14 cellular contexts compared by ENCODE assay signal in genomic region chr11:102438311-102439062, GRCh38. TPM values are rescaled to one million over a fixed set of nuclear protein-coding genes. Genes with fewer than 3 reads are reported as not detected.
A peak's percentile ranks its signal among the peaks of the same experiment; 100 is the strongest.
DNase-seq lines count a peak whose midpoint lies in the region; ATAC-seq, FAIRE-seq and TF ChIP-seq lines count a peak whose summit lies in the region.
"Had no signal": no experiment of that assay in that cellular context is flagged by ENCODE, and none has a peak within 500 bp of the region (broad histone marks: within the 10 kb centered on the region; RNA-seq: fewer than 3 reads in every experiment).

No MANE protein-coding gene starts in this region.

- H3K36me3 ChIP-seq in GM23248 (ENCODE audit: low read depth): no peaks in the 10 kb centered on the region
- peaks cover 11% of the 10 kb centered on the region; the same call in 2 of the 3 replicates for H3K36me3 ChIP-seq in K562 (ENCODE audit: control insufficient read depth, insufficient read depth, low read length)

- H3K27me3 Mint-ChIP-seq in WTC11 (ENCODE audit: low read depth): no peaks in the 10 kb centered on the region; the same call in 1 of the 2 replicates
- H3K27me3 Mint-ChIP-seq: effector memory CD8-positive, alpha-beta T cell; stimulated activated naive B cell treated with anti-CD40 and anti-IgM and Interleukin-4, amounts not matched to agents 10 μg/mL and 1 μg/mL and 100 μg/mL, for 72 hours had no signal

- peak; percentile 39 for DNase-seq in GM23248
- DNase-seq in WTC11 (ENCODE audit: low spot score): peak; percentile 24
- DNase-seq in K562 (ENCODE audit: extremely low read depth in 1 of 4, low spot score in 3 of 4): peak in 1 of 4 experiments; percentile 21
- peak; percentile 34 for DNase-seq in stimulated activated CD4-positive, alpha-beta T cell treated with anti-CD3 and anti-CD28 coated beads, Interleukin-4, amount 100 ng/mL, for 1 hour
- DNase-seq in coronary artery (ENCODE audit: low spot score): no peak
- no peak for DNase-seq in GM19239 (ENCODE audit: insufficient read length, low spot score)
- DNase-seq: effector memory CD8-positive, alpha-beta T cell; foreskin melanocyte; GDM1; NCI-H1048; NCI-H510A treated with DMSO at 0.1 percent for 48 hours; stimulated activated naive B cell treated with anti-CD40 and anti-IgM and Interleukin-4, amounts not matched to agents 10 μg/mL and 1 μg/mL and 100 μg/mL, for 72 hours had no signal

- H3K4me3 ChIP-seq in GM23248: no peak overlapping the region
- no peak overlapping the region for H3K4me3 ChIP-seq in K562
- H3K4me3 ChIP-seq in coronary artery: no peak overlapping the region

- CTCF ChIA-PET in WTC11 (lab: Charles Lee): interaction anchor here (1.4 kb wide), 2 partner anchors 13 to 48 kb away, joined by 5 read pairs; no protein-coding TSS in a partner anchor
- CTCF ChIA-PET in K562 (lab: Yijun Ruan, JAX; ENCODE audit: low intra/inter-chr PET ratio): no interaction called here

- POLR2A ChIA-PET in WTC11 (lab: Charles Lee) (no interaction called here), K562 (lab: Yijun Ruan, JAX) (interaction anchor here (1.2 to 1.6 kb wide), 2 partner anchors 13 to 20 kb away, joined by 3 to 5 read pairs; no protein-coding TSS in a partner anchor)

- H4K20me1 ChIP-seq in GM23248 (ENCODE audit: insufficient read depth) (peaks cover under 1% of the 10 kb centered on the region; the same call in 1 of the 2 replicates), K562 (replicated peaks; ENCODE audit: control insufficient read depth, insufficient read depth, low read length) (no peaks in the 10 kb centered on the region)

- no peaks in the 10 kb centered on the region for H3K9me2 ChIP-seq in GM23248 (ENCODE audit: insufficient read depth)

- H3K9me1 ChIP-seq in K562 (ENCODE audit: control insufficient read depth, insufficient read depth, low read length): no peaks in the 10 kb centered on the region

- in situ Hi-C loops in GM23248 (cut with MboI) (no loop called here), K562 (cut with MboI) (no loop called here)

- TF ChIP-seq CTCF in WTC11 (IDR thresholded peaks at IDR 0.05): no peak
- no peak for TF ChIP-seq CTCF in K562 (IDR thresholded peaks at IDR 0.05 in 2 of 3, conservative IDR thresholded peaks at IDR 0.05 in 1 of 3; ENCODE audit: insufficient read depth in 2 of 3, low read depth in 1 of 3, low read length in 3 of 3)
- TF ChIP-seq CTCF in coronary artery (IDR thresholded peaks at IDR 0.05): no peak

- no peak overlapping the region for H3K4me3 Mint-ChIP-seq in WTC11
- H3K4me3 Mint-ChIP-seq: stimulated activated naive B cell treated with anti-CD40 and anti-IgM and Interleukin-4, amounts not matched to agents 10 μg/mL and 1 μg/mL and 100 μg/mL, for 72 hours had no signal

- peaks cover 53% of the 10 kb centered on the region for H3K36me3 Mint-ChIP-seq in WTC11

- WGBS in GM23248 (ENCODE audit: low coverage in 1 of 2, low lambda C conversion rate in 2 of 2, missing lambda C conversion rate in 2 of 2), 2 experiments: 81 to 82% methylated on average over 18 of the region's 18 CpGs
- WGBS in K562 (ENCODE audit: insufficient coverage, low coverage, missing lambda C conversion rate): 71% methylated on average over 18 of the region's 18 CpGs

- FAIRE-seq in K562 (lab: Jason Lieb, UNC): no peak
- no peak for FAIRE-seq in GM19239 (lab: Jason Lieb, UNC)
- FAIRE-seq: HTR-8/SVneo had no signal

- H2AFZ ChIP-seq in GM23248 (no peak overlapping the region), K562 (ENCODE audit: low read depth, low read length) (no peak overlapping the region)

- H3K79me2 ChIP-seq in GM23248 (ENCODE audit: insufficient read depth) (peaks cover 83% of the 10 kb centered on the region), K562 (ENCODE audit: control insufficient read depth, insufficient read depth, low read length) (peaks cover 16% of the 10 kb centered on the region)

- ATAC-seq in WTC11 (no peak), K562 (no peak), HG03442 (IDR thresholded peaks at IDR 0.05; ENCODE audit: unreplicated experiment) (no peak)
- ATAC-seq: effector memory CD8-positive, alpha-beta T cell; stimulated activated naive B cell treated with anti-CD40 and anti-IgM and Interleukin-4, amounts not matched to agents 10 μg/mL and 1 μg/mL and 100 μg/mL, for 72 hours had no signal

- no TSS peak for BruUV-seq in K562 (replicated peaks; lab: Mats Ljungman, UMichigan)

- TF ChIP-seq POLR2A in K562 (conservative IDR thresholded peaks at IDR 0.05): no peak

- peaks cover 20% of the 10 kb centered on the region for H3F3A ChIP-seq in GM23248 (ENCODE audit: insufficient read depth)

- TF ChIP-seq RAD21 in K562 (CRISPR knock-in tag; conservative IDR thresholded peaks at IDR 0.05 in 1 of 2, IDR thresholded peaks at IDR 0.05 in 1 of 2): no peak

- H3K4me2 ChIP-seq in GM23248 (ENCODE audit: unreplicated experiment): no peak overlapping the region
- H3K4me2 ChIP-seq in K562 (ENCODE audit: insufficient read depth, low read length): no peak overlapping the region

- H3K4me1 Mint-ChIP-seq in WTC11: peaks cover 41% of the 10 kb centered on the region

- intact Hi-C loops in K562 (cut with micrococcal nuclease): no loop called here

- H3K27ac Mint-ChIP-seq in WTC11: peak overlapping the region; percentile 41; the same call in 1 of the 2 replicates
- H3K27ac Mint-ChIP-seq: stimulated activated naive B cell treated with anti-CD40 and anti-IgM and Interleukin-4, amounts not matched to agents 10 μg/mL and 1 μg/mL and 100 μg/mL, for 72 hours had no signal

- H3K27me3 ChIP-seq in GM23248 (replicated peaks; ENCODE audit: insufficient read depth) (no peaks in the 10 kb centered on the region), K562 (ENCODE audit: control insufficient read depth in 2 of 2, insufficient read depth in 2 of 2, low read length in 2 of 2) (no peaks in the 10 kb centered on the region)

- H3K4me1 ChIP-seq in GM23248 (ENCODE audit: insufficient read depth) (peaks cover 25% of the 10 kb centered on the region), K562 (replicated peaks in 1 of 2; ENCODE audit: control insufficient read depth in 2 of 2, insufficient read depth in 2 of 2, low read length in 2 of 2) (peaks cover 0 to 5% of the 10 kb centered on the region in 2 experiments; a peak in 3 of 5 replicates)

- no peak overlapping the region for H3K9ac ChIP-seq in GM23248
- H3K9ac ChIP-seq in K562 (ENCODE audit: insufficient read depth in 1 of 2, low read depth in 2 of 2, low read length in 2 of 2): no peak overlapping the region; a peak in 1 of 4 replicates

- H3K9me3 Mint-ChIP-seq in WTC11: peaks cover 36% of the 10 kb centered on the region
- H3K9me3 Mint-ChIP-seq: effector memory CD8-positive, alpha-beta T cell had no signal

- H3K9me3 ChIP-seq in GM23248 (ENCODE audit: low read depth) (no peaks in the 10 kb centered on the region), K562 (replicated peaks; ENCODE audit: control insufficient read depth, insufficient read depth, low read depth, low read length) (no peaks in the 10 kb centered on the region; the same call in 1 of the 2 replicates)

- no peak for TF ChIP-seq EP300 in K562 (IDR thresholded peaks at IDR 0.05; ENCODE audit: low read length)

- H3K27ac ChIP-seq in GM23248 (no peak overlapping the region), K562 (ENCODE audit: extremely low read depth, low read depth, low read length) (no peak overlapping the region), coronary artery (no peak overlapping the region)

TF ChIP-seq in WTC11, 78 proteins besides CTCF, POLR2A, EP300 and RAD21 (continues in another document):
- TF ChIP-seq HMGA2 (CRISPR knock-in tag; IDR thresholded peaks at IDR 0.05) (no peak), FOXJ3 (CRISPR knock-in tag; IDR thresholded peaks at IDR 0.05; ENCODE audit: borderline replicate concordance) (no peak), MXD4 (CRISPR knock-in tag; IDR thresholded peaks at IDR 0.05; ENCODE audit: borderline replicate concordance) (no peak)

TF ChIP-seq in K562, 482 proteins besides CTCF, POLR2A, EP300 and RAD21 (continues in another document):
- TF ChIP-seq ZFX (CRISPR knock-in tag; IDR thresholded peaks at IDR 0.05) (peak; percentile 63), MTA3 (IDR thresholded peaks at IDR 0.05; ENCODE audit: borderline replicate concordance) (no peak)
- TF ChIP-seq, protein P1, sequence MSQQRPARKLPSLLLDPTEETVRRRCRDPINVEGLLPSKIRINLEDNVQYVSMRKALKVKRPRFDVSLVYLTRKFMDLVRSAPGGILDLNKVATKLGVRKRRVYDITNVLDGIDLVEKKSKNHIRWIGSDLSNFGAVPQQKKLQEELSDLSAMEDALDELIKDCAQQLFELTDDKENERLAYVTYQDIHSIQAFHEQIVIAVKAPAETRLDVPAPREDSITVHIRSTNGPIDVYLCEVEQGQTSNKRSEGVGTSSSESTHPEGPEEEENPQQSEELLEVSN (IDR thresholded peaks at IDR 0.05; ENCODE audit: borderline replicate concordance in 1 of 2, extremely low read depth in 1 of 2, insufficient read depth in 1 of 2, insufficient read length in 1 of 2, low read depth in 1 of 2, low read length in 1 of 2, poor library complexity in 1 of 2, severe bottlenecking in 1 of 2): peak in 1 of 2 experiments; percentile 50

RNA-seq across cellular contexts. Expression of gene TMEM123, which starts 14.1 kb away (rescaled TPM):
- 93.1 and 106 TPM in 2 replicates for total RNA-seq in GM23248 (2014; rRNA removed; shearing (Covaris generic))
- polyA plus RNA-seq in GM23248 (2016; fragmentation: Nextera tagmentation; extraction: Ambion mirVana) (113 and 122 TPM in 2 replicates), K562 (2011; rRNA removed) (327 and 344 TPM in 2 replicates), K562 (2014; fragmentation: Illumina TruSeq; extraction: Trizol) (100 and 104 TPM in 2 replicates), K562 (2014; fragmentation: Nextera tagmentation; extraction: Ambion mirVana) (10 to 100 TPM; 19.8 to 29.4 TPM), K562 (2014; rRNA removed) (50.1 and 52.3 TPM in 2 replicates)
- total RNA-seq in WTC11 (2021) (102 to 116 TPM (median 114 TPM) in 3 replicates), K562 (2014; rRNA removed) (50.2 and 55.0 TPM in 2 replicates), K562 (2014; rRNA removed; fragmentation: Illumina TruSeq; extraction: Trizol) (132 and 151 TPM in 2 replicates), K562 (2015; rRNA removed; fragmentation: Illumina TruSeq; extraction: Trizol) (139 and 149 TPM in 2 replicates), K562 (2021) (80.0 and 82.4 TPM in 2 replicates)
- total RNA-seq in K562 (2011; cell fraction: chromatin; rRNA removed; ENCODE audit: low replicate concordance): 82.8 and 147 TPM in 2 replicates
- total RNA-seq in K562 (2011; cell fraction: nucleolus; rRNA removed): 97.2 and 106 TPM in 2 replicates
- total RNA-seq in K562 (2011; cell fraction: nucleoplasm; rRNA removed): 158 and 240 TPM in 2 replicates
- polyA plus RNA-seq in K562 (2011; cell fraction: cytosol; rRNA removed): 95.7 and 139 TPM in 2 replicates
- 33.6 and 76.0 TPM in 2 replicates for polyA plus RNA-seq in K562 (2011; cell fraction: nucleus; rRNA removed)
- 73.9 and 87.4 TPM in 2 replicates for polyA plus RNA-seq in K562 (2012)
- 518 and 545 TPM in 2 replicates for polyA minus RNA-seq in K562 (2011; rRNA and poly(A)+ RNA removed)
- 108 and 135 TPM in 2 replicates for polyA minus RNA-seq in K562 (2011; cell fraction: cytosol; rRNA and poly(A)+ RNA removed)
- 22.5 and 48.3 TPM in 2 replicates for polyA minus RNA-seq in K562 (2011; cell fraction: nucleus; rRNA and poly(A)+ RNA removed)

Comparison
In these comparisons a context has a peak if more than half of its experiments do, and no peak if none do; other contexts are left out.
1. DNase-seq: peak in GM23248 (single experiment), WTC11 (single experiment) and stimulated activated CD4-positive, alpha-beta T cell treated with anti-CD3 and anti-CD28 coated beads, Interleukin-4, amount 100 ng/mL, for 1 hour (single experiment); none in coronary artery (single experiment) and GM19239 (single experiment).